In the genomic region with DNA sequence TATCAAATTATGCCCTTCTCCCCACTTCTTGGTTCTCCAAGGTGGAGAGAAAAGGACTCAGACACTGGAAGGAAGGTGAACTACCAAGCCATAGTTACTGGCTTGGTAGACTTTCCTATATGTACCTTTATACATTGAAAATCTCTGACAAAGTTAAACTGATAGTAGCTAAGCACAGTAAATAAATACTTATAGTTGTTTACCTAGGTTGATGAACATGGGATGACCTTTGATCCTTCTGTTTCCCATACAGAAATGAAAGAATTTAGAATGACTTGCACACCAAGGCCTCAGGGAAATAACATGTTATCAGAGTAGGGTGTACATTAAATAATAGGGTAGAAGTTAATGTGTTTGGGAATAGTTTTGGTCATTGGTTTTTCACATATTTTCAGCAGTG, we compare ENCODE assay signal across 2 cellular contexts.
TF ChIP-seq lines count a peak whose summit lies in the region.

No MANE protein-coding gene starts in this region.

TF ChIP-seq in WTC11, 78 proteins besides CTCF, POLR2A, EP300 and RAD21:
- TF ChIP-seq TEAD4 (CRISPR knock-in tag; IDR thresholded peaks at IDR 0.05), result no peak
- TF ChIP-seq ATF1 (CRISPR knock-in tag; IDR thresholded peaks at IDR 0.05), result no peak
- TF ChIP-seq TEAD1 (CRISPR knock-in tag; IDR thresholded peaks at IDR 0.05), result no peak
TF ChIP-seq in WTC11: peak in this region for 0.

TF ChIP-seq in HepG2, 621 proteins besides CTCF, POLR2A, EP300 and RAD21 (continues in another document):
- TF ChIP-seq SAP130 (CRISPR knock-in tag; IDR thresholded peaks at IDR 0.05; ENCODE audit: low read depth) (peak; percentile 73; the same call in 1 of the 2 replicates), ZNF253 (CRISPR knock-in tag; IDR thresholded peaks at IDR 0.05; ENCODE audit: borderline replicate concordance) (no peak), DNMT3B (CRISPR knock-in tag; conservative IDR thresholded peaks at IDR 0.05) (0 out of 2 replicates have a peak, but pooled peaks have one; percentile 80), ZBTB20 (CRISPR knock-in tag; IDR thresholded peaks at IDR 0.05; ENCODE audit: borderline replicate concordance, low read depth) (peak; percentile 99; the same call in 1 of the 2 replicates), RFXAP (CRISPR knock-in tag; IDR thresholded peaks at IDR 0.05; ENCODE audit: borderline replicate concordance) (no peak), ELF3 (CRISPR knock-in tag; IDR thresholded peaks at IDR 0.05) (peak; percentile 35), ZNF12 (CRISPR knock-in tag; IDR thresholded peaks at IDR 0.05) (no peak), TOE1 (CRISPR knock-in tag; IDR thresholded peaks at IDR 0.05) (0 out of 2 replicates have a peak, but pooled peaks have one; percentile 16), ZNF577 (CRISPR knock-in tag; IDR thresholded peaks at IDR 0.05; ENCODE audit: borderline replicate concordance, low read depth) (no peak), PPARG (CRISPR knock-in tag; conservative IDR thresholded peaks at IDR 0.05) (peak; percentile 85), NFIC (IDR thresholded peaks at IDR 0.05; ENCODE audit: low read length) (no peak), ZKSCAN8 (CRISPR knock-in tag; IDR thresholded peaks at IDR 0.05; ENCODE audit: borderline replicate concordance) (peak; percentile 60; the same call in 1 of the 2 replicates), ZNF468 (CRISPR knock-in tag; IDR thresholded peaks at IDR 0.05) (no peak), ZBTB7A (CRISPR knock-in tag; IDR thresholded peaks at IDR 0.05) (no peak), HDAC2 (CRISPR knock-in tag; IDR thresholded peaks at IDR 0.05) (peak; percentile 56; the same call in 1 of the 2 replicates), NR2F6 (IDR thresholded peaks at IDR 0.05) (peak; percentile 83), NR2F6 (CRISPR knock-in tag; IDR thresholded peaks at IDR 0.05) (peak; percentile 84), ASH2L (IDR thresholded peaks at IDR 0.05; ENCODE audit: insufficient read length, low read depth, low read length) (peak; percentile 90), ZNF232 (CRISPR knock-in tag; IDR thresholded peaks at IDR 0.05; ENCODE audit: borderline replicate concordance) (no peak), ZNF430 (CRISPR knock-in tag; IDR thresholded peaks at IDR 0.05) (no peak), ZMYM4 (CRISPR knock-in tag; IDR thresholded peaks at IDR 0.05) (no peak; the same call in 1 of the 2 replicates), TEAD3 (CRISPR knock-in tag; optimal IDR thresholded peaks at IDR 0.05; ENCODE audit: borderline replicate concordance) (peak; percentile 37), EHMT2 (IDR thresholded peaks at IDR 0.05; ENCODE audit: borderline replicate concordance, low read depth, low read length) (peak; percentile 34; the same call in 1 of the 2 replicates), MAFF (IDR thresholded peaks at IDR 0.05; ENCODE audit: low read depth, low read length) (no peak), NCOR1 (IDR thresholded peaks at IDR 0.05; ENCODE audit: borderline replicate concordance, low read length) (peak; percentile 88), ZNF652 (CRISPR knock-in tag; IDR thresholded peaks at IDR 0.05; ENCODE audit: borderline replicate concordance, low read depth) (0 out of 2 replicates have a peak, but pooled peaks have one; percentile 9), NR2F1 (CRISPR knock-in tag; IDR thresholded peaks at IDR 0.05) (peak; percentile 56 to 73; a peak in 3 of 4 replicates)
- TF ChIP-seq, protein P1, sequence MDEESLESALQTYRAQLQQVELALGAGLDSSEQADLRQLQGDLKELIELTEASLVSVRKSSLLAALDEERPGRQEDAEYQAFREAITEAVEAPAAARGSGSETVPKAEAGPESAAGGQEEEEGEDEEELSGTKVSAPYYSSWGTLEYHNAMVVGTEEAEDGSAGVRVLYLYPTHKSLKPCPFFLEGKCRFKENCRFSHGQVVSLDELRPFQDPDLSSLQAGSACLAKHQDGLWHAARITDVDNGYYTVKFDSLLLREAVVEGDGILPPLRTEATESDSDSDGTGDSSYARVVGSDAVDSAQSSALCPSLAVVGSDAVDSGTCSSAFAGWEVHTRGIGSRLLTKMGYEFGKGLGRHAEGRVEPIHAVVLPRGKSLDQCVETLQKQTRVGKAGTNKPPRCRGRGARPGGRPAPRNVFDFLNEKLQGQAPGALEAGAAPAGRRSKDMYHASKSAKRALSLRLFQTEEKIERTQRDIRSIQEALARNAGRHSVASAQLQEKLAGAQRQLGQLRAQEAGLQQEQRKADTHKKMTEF (CRISPR knock-in tag; IDR thresholded peaks at IDR 0.05), result peak; percentile 85
- TF ChIP-seq, protein P2, sequence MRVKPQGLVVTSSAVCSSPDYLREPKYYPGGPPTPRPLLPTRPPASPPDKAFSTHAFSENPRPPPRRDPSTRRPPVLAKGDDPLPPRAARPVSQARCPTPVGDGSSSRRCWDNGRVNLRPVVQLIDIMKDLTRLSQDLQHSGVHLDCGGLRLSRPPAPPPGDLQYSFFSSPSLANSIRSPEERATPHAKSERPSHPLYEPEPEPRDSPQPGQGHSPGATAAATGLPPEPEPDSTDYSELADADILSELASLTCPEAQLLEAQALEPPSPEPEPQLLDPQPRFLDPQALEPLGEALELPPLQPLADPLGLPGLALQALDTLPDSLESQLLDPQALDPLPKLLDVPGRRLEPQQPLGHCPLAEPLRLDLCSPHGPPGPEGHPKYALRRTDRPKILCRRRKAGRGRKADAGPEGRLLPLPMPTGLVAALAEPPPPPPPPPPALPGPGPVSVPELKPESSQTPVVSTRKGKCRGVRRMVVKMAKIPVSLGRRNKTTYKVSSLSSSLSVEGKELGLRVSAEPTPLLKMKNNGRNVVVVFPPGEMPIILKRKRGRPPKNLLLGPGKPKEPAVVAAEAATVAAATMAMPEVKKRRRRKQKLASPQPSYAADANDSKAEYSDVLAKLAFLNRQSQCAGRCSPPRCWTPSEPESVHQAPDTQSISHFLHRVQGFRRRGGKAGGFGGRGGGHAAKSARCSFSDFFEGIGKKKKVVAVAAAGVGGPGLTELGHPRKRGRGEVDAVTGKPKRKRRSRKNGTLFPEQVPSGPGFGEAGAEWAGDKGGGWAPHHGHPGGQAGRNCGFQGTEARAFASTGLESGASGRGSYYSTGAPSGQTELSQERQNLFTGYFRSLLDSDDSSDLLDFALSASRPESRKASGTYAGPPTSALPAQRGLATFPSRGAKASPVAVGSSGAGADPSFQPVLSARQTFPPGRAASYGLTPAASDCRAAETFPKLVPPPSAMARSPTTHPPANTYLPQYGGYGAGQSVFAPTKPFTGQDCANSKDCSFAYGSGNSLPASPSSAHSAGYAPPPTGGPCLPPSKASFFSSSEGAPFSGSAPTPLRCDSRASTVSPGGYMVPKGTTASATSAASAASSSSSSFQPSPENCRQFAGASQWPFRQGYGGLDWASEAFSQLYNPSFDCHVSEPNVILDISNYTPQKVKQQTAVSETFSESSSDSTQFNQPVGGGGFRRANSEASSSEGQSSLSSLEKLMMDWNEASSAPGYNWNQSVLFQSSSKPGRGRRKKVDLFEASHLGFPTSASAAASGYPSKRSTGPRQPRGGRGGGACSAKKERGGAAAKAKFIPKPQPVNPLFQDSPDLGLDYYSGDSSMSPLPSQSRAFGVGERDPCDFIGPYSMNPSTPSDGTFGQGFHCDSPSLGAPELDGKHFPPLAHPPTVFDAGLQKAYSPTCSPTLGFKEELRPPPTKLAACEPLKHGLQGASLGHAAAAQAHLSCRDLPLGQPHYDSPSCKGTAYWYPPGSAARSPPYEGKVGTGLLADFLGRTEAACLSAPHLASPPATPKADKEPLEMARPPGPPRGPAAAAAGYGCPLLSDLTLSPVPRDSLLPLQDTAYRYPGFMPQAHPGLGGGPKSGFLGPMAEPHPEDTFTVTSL (CRISPR knock-in tag; IDR thresholded peaks at IDR 0.05; ENCODE audit: borderline replicate concordance), result peak; percentile 87; the same call in 1 of the 2 replicates
- TF ChIP-seq, protein P3, sequence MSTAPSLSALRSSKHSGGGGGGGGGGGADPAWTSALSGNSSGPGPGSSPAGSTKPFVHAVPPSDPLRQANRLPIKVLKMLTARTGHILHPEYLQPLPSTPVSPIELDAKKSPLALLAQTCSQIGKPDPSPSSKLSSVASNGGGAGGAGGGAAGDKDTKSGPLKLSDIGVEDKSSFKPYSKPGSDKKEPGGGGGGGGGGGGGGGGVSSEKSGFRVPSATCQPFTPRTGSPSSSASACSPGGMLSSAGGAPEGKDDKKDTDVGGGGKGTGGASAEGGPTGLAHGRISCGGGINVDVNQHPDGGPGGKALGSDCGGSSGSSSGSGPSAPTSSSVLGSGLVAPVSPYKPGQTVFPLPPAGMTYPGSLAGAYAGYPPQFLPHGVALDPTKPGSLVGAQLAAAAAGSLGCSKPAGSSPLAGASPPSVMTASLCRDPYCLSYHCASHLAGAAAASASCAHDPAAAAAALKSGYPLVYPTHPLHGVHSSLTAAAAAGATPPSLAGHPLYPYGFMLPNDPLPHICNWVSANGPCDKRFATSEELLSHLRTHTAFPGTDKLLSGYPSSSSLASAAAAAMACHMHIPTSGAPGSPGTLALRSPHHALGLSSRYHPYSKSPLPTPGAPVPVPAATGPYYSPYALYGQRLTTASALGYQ (CRISPR knock-in tag; IDR thresholded peaks at IDR 0.05), result no peak
- TF ChIP-seq, protein P4, sequence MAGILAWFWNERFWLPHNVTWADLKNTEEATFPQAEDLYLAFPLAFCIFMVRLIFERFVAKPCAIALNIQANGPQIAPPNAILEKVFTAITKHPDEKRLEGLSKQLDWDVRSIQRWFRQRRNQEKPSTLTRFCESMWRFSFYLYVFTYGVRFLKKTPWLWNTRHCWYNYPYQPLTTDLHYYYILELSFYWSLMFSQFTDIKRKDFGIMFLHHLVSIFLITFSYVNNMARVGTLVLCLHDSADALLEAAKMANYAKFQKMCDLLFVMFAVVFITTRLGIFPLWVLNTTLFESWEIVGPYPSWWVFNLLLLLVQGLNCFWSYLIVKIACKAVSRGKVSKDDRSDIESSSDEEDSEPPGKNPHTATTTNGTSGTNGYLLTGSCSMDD (CRISPR knock-in tag; IDR thresholded peaks at IDR 0.05), result no peak
- TF ChIP-seq, protein P5, sequence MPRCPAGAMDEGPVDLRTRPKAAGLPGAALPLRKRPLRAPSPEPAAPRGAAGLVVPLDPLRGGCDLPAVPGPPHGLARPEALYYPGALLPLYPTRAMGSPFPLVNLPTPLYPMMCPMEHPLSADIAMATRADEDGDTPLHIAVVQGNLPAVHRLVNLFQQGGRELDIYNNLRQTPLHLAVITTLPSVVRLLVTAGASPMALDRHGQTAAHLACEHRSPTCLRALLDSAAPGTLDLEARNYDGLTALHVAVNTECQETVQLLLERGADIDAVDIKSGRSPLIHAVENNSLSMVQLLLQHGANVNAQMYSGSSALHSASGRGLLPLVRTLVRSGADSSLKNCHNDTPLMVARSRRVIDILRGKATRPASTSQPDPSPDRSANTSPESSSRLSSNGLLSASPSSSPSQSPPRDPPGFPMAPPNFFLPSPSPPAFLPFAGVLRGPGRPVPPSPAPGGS (CRISPR knock-in tag; IDR thresholded peaks at IDR 0.05), result no peak
- TF ChIP-seq, protein P6, sequence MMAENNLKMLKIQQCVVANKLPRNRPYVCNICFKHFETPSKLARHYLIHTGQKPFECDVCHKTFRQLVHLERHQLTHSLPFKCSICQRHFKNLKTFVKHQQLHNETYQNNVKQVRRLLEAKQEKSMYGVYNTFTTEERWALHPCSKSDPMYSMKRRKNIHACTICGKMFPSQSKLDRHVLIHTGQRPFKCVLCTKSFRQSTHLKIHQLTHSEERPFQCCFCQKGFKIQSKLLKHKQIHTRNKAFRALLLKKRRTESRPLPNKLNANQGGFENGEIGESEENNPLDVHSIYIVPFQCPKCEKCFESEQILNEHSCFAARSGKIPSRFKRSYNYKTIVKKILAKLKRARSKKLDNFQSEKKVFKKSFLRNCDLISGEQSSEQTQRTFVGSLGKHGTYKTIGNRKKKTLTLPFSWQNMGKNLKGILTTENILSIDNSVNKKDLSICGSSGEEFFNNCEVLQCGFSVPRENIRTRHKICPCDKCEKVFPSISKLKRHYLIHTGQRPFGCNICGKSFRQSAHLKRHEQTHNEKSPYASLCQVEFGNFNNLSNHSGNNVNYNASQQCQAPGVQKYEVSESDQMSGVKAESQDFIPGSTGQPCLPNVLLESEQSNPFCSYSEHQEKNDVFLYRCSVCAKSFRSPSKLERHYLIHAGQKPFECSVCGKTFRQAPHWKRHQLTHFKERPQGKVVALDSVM (CRISPR knock-in tag; IDR thresholded peaks at IDR 0.05), result peak; percentile 28; the same call in 1 of the 2 replicates
- TF ChIP-seq, protein P7, sequence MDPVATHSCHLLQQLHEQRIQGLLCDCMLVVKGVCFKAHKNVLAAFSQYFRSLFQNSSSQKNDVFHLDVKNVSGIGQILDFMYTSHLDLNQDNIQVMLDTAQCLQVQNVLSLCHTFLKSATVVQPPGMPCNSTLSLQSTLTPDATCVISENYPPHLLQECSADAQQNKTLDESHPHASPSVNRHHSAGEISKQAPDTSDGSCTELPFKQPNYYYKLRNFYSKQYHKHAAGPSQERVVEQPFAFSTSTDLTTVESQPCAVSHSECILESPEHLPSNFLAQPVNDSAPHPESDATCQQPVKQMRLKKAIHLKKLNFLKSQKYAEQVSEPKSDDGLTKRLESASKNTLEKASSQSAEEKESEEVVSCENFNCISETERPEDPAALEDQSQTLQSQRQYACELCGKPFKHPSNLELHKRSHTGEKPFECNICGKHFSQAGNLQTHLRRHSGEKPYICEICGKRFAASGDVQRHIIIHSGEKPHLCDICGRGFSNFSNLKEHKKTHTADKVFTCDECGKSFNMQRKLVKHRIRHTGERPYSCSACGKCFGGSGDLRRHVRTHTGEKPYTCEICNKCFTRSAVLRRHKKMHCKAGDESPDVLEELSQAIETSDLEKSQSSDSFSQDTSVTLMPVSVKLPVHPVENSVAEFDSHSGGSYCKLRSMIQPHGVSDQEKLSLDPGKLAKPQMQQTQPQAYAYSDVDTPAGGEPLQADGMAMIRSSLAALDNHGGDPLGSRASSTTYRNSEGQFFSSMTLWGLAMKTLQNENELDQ (CRISPR knock-in tag; IDR thresholded peaks at IDR 0.05; ENCODE audit: borderline replicate concordance), result no peak
- TF ChIP-seq, protein P8, sequence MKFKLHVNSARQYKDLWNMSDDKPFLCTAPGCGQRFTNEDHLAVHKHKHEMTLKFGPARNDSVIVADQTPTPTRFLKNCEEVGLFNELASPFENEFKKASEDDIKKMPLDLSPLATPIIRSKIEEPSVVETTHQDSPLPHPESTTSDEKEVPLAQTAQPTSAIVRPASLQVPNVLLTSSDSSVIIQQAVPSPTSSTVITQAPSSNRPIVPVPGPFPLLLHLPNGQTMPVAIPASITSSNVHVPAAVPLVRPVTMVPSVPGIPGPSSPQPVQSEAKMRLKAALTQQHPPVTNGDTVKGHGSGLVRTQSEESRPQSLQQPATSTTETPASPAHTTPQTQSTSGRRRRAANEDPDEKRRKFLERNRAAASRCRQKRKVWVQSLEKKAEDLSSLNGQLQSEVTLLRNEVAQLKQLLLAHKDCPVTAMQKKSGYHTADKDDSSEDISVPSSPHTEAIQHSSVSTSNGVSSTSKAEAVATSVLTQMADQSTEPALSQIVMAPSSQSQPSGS (CRISPR knock-in tag; IDR thresholded peaks at IDR 0.05), result 0 out of 2 replicates have a peak, but pooled peaks have one; percentile 41
- TF ChIP-seq, protein P9, sequence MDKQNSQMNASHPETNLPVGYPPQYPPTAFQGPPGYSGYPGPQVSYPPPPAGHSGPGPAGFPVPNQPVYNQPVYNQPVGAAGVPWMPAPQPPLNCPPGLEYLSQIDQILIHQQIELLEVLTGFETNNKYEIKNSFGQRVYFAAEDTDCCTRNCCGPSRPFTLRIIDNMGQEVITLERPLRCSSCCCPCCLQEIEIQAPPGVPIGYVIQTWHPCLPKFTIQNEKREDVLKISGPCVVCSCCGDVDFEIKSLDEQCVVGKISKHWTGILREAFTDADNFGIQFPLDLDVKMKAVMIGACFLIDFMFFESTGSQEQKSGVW (CRISPR knock-in tag; IDR thresholded peaks at IDR 0.05; ENCODE audit: borderline replicate concordance), result no peak
